ENCODE assay signal across 17 cellular contexts in the genomic region with DNA sequence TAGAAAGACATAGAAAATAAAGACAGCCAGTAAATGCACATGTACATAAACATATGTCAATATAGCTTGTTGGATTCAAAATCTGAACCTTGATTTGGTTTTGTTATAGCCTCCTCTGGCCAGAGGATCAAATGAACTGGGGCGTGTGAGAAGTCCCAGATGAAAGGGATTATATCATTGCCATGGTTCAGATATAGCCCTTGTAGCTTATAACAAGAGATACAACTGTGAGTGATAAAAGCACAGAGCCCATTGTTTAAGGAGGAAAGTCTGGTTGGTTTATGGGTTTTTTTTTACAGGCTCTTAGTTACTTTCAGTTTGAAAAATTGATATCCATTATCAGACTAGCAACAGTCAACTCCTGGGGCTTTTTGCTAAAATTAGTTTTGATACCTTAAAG.
DNase-seq lines count a peak whose midpoint lies in the region; ATAC-seq, FAIRE-seq and TF ChIP-seq lines count a peak whose summit lies in the region.
"Had no signal": no experiment of that assay in that cellular context is flagged by ENCODE, and none has a peak within 500 bp of the region (broad histone marks: within the 10 kb centered on the region; RNA-seq: fewer than 3 reads in every experiment).

No MANE protein-coding gene starts in this region.

- H2BK15ac ChIP-seq in mesendoderm (replicated peaks; ENCODE audit: low read depth): no peak overlapping the region

- no peak overlapping the region for H3K56ac ChIP-seq in mesendoderm (ENCODE audit: low read length)

- no CpG with 5 or more reads among the region's 1 CpG for WGBS in mesendoderm (ENCODE audit: extremely low coverage, insufficient coverage, low lambda C conversion rate)
- WGBS in small intestine, 3 donors: 21 to 50% (median 23%) methylated on average over 1 of the region's 1 CpG
- 53 to 85% (median 68%) methylated on average over 1 of the region's 1 CpG for WGBS in spleen, 5 donors

- H3K79me2 ChIP-seq in mesendoderm (ENCODE audit: control insufficient read depth, insufficient read depth, low read length): no peaks in the 10 kb centered on the region

- FAIRE-seq in colon (lab: Jason Lieb, UNC): peak; percentile 82
- no peak for FAIRE-seq in small intestine (lab: Jason Lieb, UNC)
- FAIRE-seq: G401.6, GM12892 had no signal

- H3K27ac ChIP-seq in mesendoderm (ENCODE audit: low read depth, low read length): no peak overlapping the region
- H3K27ac ChIP-seq in small intestine (ENCODE audit: low read depth in 1 of 2, low read length in 1 of 2): no peak overlapping the region
- no peak overlapping the region for H3K27ac ChIP-seq in spleen

- no peak for TF ChIP-seq POLR2A in spleen (IDR thresholded peaks at IDR 0.05)

- no peak overlapping the region for H4K5ac ChIP-seq in mesendoderm (ENCODE audit: low read length)

- no peaks in the 10 kb centered on the region for H3K4me1 ChIP-seq in mesendoderm (ENCODE audit: control insufficient read depth, low read depth, low read length)
- H3K4me1 ChIP-seq in small intestine (ENCODE audit: control insufficient read depth in 2 of 2, insufficient read depth in 1 of 2, low read depth in 1 of 2, low read length in 1 of 2): no peaks in the 10 kb centered on the region
- no peaks in the 10 kb centered on the region for H3K4me1 ChIP-seq in spleen

- DNase-seq in mesendoderm (peak; percentile 0), small intestine (peak; percentile 20), spleen (no peak)
- DNase-seq in stimulated activated CD4-positive, alpha-beta T cell treated with anti-CD3 and anti-CD28 coated beads, Interleukin-2, amount 100 ng/mL, for 48 hours: no peak
- DNase-seq: C1 segment of cervical spinal cord; Calu3; CD4-positive, alpha-beta memory T cell; COR-L47; DMS153; DND-41; H9 had no signal

- no peak overlapping the region for H3K4me3 ChIP-seq in mesendoderm (ENCODE audit: low read length)
- H3K4me3 ChIP-seq in small intestine (ENCODE audit: low read depth in 1 of 2, low read length in 2 of 2): no peak overlapping the region
- H3K4me3 ChIP-seq in spleen: no peak overlapping the region
- H3K4me3 ChIP-seq: GM23338 had no signal

- no peak for TF ChIP-seq CTCF in spleen (IDR thresholded peaks at IDR 0.05 in 8 of 11, conservative IDR thresholded peaks at IDR 0.05 in 3 of 11)

- H3K79me1 ChIP-seq in mesendoderm (ENCODE audit: low read length): no peaks in the 10 kb centered on the region

- H3K9me3 ChIP-seq in small intestine (ENCODE audit: control insufficient read depth, low read depth) (no peaks in the 10 kb centered on the region), spleen (no peaks in the 10 kb centered on the region)

- no peak overlapping the region for H3K9ac ChIP-seq in mesendoderm (ENCODE audit: low read length)

- H3K18ac ChIP-seq in mesendoderm (ENCODE audit: low read length): no peak overlapping the region

- H3K23ac ChIP-seq in mesendoderm (ENCODE audit: low read length): no peak overlapping the region

- H3K27me3 ChIP-seq in mesendoderm (ENCODE audit: insufficient read depth, low read length, poor library complexity) (no peaks in the 10 kb centered on the region), small intestine (ENCODE audit: control insufficient read depth in 2 of 2, insufficient read depth in 2 of 2, low read length in 2 of 2) (no peaks in the 10 kb centered on the region), spleen (replicated peaks in 1 of 7) (no peaks in the 10 kb centered on the region)

- H3K36me3 ChIP-seq in mesendoderm (ENCODE audit: control insufficient read depth, insufficient read depth, low read length) (no peaks in the 10 kb centered on the region), small intestine (ENCODE audit: control insufficient read depth in 2 of 2, insufficient read depth in 2 of 2, low read length in 2 of 2) (no peaks in the 10 kb centered on the region), spleen (no peaks in the 10 kb centered on the region)

- intact Hi-C loops in spleen (cut with DNase I; ENCODE audit: low total_unique reads): no loop called here

- no peak for ATAC-seq in HG02970 (IDR thresholded peaks at IDR 0.05; ENCODE audit: low FRiP score, unreplicated experiment)
- ATAC-seq: GM23338, HCT116 had no signal

- no peak overlapping the region for H2BK5ac ChIP-seq in mesendoderm (ENCODE audit: low read length)

- no peak overlapping the region for H4K8ac ChIP-seq in mesendoderm (ENCODE audit: low read depth, low read length)

- no peak overlapping the region for H3K4ac ChIP-seq in mesendoderm (ENCODE audit: low read depth, low read length)

- H2AK5ac ChIP-seq in mesendoderm (ENCODE audit: low read length): no peak overlapping the region

- H2BK120ac ChIP-seq in mesendoderm (ENCODE audit: low read depth, low read length): no peak overlapping the region

- H3K4me2 ChIP-seq in mesendoderm (ENCODE audit: low read length): no peak overlapping the region
- H3K4me2 ChIP-seq: GM23338 had no signal

Comparison
In these comparisons a context has a peak if more than half of its experiments do, and no peak if none do; other contexts are left out.
1. DNase-seq: peak in mesendoderm (single experiment) and small intestine (single experiment); none in spleen (single experiment) and stimulated activated CD4-positive, alpha-beta T cell treated with anti-CD3 and anti-CD28 coated beads, Interleukin-2, amount 100 ng/mL, for 48 hours (0 of 2).